In the genomic region with DNA sequence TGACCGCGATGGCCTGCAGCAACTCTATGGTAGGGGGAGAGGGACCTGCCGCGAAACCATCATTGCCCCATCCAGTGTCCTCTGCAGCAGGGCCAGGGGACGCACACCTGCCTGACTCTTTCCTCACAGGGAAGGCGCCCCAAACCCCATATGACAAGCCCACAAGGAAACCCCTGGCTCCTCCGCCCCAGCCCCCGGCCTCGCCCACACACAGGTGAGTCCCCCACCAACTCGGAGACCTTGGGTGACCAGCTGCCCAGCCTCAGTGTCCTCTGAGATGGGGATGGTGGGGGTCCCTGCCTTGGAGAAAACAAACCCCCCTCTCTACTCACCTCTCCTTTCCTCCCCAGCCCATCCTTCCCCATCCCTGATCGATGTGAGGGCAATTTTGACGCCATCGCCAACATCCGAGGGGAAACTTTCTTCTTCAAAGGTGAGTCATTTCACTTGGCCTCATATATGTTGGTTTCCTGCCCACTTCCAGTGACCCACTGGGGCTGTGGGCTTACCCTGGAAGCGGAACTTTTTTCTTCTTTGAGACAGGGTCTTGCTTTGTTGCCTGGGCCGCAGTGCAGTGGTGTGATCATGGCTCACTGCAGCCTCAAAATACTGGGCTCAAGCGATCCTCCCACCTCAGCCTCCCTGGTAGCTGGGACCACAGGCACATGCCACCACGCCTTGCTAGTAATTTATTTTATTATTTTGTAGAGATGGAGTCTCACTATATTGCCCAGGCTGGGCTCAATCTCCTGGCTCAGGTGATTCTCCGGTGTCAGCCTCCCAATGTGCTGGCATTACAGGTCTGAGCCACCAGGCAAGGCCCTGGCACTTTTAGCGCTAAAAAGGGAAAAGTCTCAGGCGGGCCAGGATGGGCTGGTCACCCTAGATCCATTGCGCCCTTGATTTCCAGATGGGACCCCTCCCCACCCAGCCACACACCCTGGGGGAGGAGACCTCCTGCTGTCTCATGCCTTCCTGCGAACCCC, we compare ENCODE assay signal across 2 cellular contexts.
TF ChIP-seq lines count a peak whose summit lies in the region.

No MANE protein-coding gene starts in this region.

TF ChIP-seq in A549, 52 proteins besides CTCF, POLR2A, EP300 and RAD21:
- no peak for TF ChIP-seq NR3C1 (IDR thresholded peaks at IDR 0.05)
- TF ChIP-seq TP53 (CRISPR knock-in tag; IDR thresholded peaks at IDR 0.05), result no peak
- no peak for TF ChIP-seq CEBPB (IDR thresholded peaks at IDR 0.05)
- no peak for TF ChIP-seq PHF8 (IDR thresholded peaks at IDR 0.05; ENCODE audit: borderline replicate concordance, low read depth)
- TF ChIP-seq POLR2AphosphoS2 (conservative IDR thresholded peaks at IDR 0.05; ENCODE audit: low read length), result no peak
- TF ChIP-seq SMC3 (IDR thresholded peaks at IDR 0.05), result no peak
- TF ChIP-seq CBX2 (IDR thresholded peaks at IDR 0.05; ENCODE audit: borderline replicate concordance, low read depth), result no peak
- TF ChIP-seq HDAC2 (IDR thresholded peaks at IDR 0.05), result no peak
- TF ChIP-seq TFCP2L1 (CRISPR knock-in tag; IDR thresholded peaks at IDR 0.05), result no peak
- TF ChIP-seq NFE2L2 (conservative IDR thresholded peaks at IDR 0.05; ENCODE audit: low read length), result no peak
- no peak for TF ChIP-seq HEYL (CRISPR knock-in tag; IDR thresholded peaks at IDR 0.05)
- TF ChIP-seq FOSB (CRISPR knock-in tag; IDR thresholded peaks at IDR 0.05), result no peak
- TF ChIP-seq, protein P1, sequence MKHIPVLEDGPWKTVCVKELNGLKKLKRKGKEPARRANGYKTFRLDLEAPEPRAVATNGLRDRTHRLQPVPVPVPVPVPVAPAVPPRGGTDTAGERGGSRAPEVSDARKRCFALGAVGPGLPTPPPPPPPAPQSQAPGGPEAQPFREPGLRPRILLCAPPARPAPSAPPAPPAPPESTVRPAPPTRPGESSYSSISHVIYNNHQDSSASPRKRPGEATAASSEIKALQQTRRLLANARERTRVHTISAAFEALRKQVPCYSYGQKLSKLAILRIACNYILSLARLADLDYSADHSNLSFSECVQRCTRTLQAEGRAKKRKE (CRISPR knock-in tag; IDR thresholded peaks at IDR 0.05; ENCODE audit: low read depth), result no peak
- TF ChIP-seq ZFP36 (IDR thresholded peaks at IDR 0.05; ENCODE audit: borderline replicate concordance, partially characterized antibody), result no peak
- TF ChIP-seq, protein P2, sequence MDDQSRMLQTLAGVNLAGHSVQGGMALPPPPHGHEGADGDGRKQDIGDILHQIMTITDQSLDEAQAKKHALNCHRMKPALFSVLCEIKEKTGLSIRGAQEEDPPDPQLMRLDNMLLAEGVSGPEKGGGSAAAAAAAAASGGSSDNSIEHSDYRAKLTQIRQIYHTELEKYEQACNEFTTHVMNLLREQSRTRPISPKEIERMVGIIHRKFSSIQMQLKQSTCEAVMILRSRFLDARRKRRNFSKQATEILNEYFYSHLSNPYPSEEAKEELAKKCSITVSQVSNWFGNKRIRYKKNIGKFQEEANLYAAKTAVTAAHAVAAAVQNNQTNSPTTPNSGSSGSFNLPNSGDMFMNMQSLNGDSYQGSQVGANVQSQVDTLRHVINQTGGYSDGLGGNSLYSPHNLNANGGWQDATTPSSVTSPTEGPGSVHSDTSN (IDR thresholded peaks at IDR 0.05), result no peak
- TF ChIP-seq, protein P3, sequence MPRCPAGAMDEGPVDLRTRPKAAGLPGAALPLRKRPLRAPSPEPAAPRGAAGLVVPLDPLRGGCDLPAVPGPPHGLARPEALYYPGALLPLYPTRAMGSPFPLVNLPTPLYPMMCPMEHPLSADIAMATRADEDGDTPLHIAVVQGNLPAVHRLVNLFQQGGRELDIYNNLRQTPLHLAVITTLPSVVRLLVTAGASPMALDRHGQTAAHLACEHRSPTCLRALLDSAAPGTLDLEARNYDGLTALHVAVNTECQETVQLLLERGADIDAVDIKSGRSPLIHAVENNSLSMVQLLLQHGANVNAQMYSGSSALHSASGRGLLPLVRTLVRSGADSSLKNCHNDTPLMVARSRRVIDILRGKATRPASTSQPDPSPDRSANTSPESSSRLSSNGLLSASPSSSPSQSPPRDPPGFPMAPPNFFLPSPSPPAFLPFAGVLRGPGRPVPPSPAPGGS (IDR thresholded peaks at IDR 0.05), result no peak
- TF ChIP-seq SREBF2 (IDR thresholded peaks at IDR 0.05), result no peak

TF ChIP-seq in HEK293T, 16 proteins besides CTCF, POLR2A, EP300 and RAD21:
- TF ChIP-seq L3MBTL2 (conservative IDR thresholded peaks at IDR 0.05) (no peak), ZNF384 (IDR thresholded peaks at IDR 0.05) (no peak), NFRKB (IDR thresholded peaks at IDR 0.05) (no peak), ELF4 (IDR thresholded peaks at IDR 0.05) (no peak), BHLHE40 (IDR thresholded peaks at IDR 0.05; ENCODE audit: borderline replicate concordance) (no peak), FOXA1 (IDR thresholded peaks at IDR 0.05) (no peak), FOXK2 (IDR thresholded peaks at IDR 0.05) (no peak), FOXM1 (IDR thresholded peaks at IDR 0.05; ENCODE audit: borderline replicate concordance) (no peak), SUZ12 (IDR thresholded peaks at IDR 0.05) (no peak), HDGF (IDR thresholded peaks at IDR 0.05; ENCODE audit: borderline replicate concordance) (no peak), LEF1 (IDR thresholded peaks at IDR 0.05; ENCODE audit: borderline replicate concordance) (no peak), CTBP1 (IDR thresholded peaks at IDR 0.05; ENCODE audit: borderline replicate concordance) (no peak), TARDBP (IDR thresholded peaks at IDR 0.05) (no peak)
- TF ChIP-seq, protein P4, sequence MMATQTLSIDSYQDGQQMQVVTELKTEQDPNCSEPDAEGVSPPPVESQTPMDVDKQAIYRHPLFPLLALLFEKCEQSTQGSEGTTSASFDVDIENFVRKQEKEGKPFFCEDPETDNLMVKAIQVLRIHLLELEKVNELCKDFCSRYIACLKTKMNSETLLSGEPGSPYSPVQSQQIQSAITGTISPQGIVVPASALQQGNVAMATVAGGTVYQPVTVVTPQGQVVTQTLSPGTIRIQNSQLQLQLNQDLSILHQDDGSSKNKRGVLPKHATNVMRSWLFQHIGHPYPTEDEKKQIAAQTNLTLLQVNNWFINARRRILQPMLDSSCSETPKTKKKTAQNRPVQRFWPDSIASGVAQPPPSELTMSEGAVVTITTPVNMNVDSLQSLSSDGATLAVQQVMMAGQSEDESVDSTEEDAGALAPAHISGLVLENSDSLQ (IDR thresholded peaks at IDR 0.05), result no peak
